Comparison of ENCODE assay signal across 8 cellular contexts in genomic region chr7:35906191-35906908, GRCh38.
A peak's percentile ranks its signal among the peaks of the same experiment; 100 is the strongest.
DNase-seq lines count a peak whose midpoint lies in the region; ATAC-seq and TF ChIP-seq lines count a peak whose summit lies in the region.

No MANE protein-coding gene starts in this region.

- H3K27ac ChIP-seq in C4-2B = no peak overlapping the region
- no peak overlapping the region for H3K27ac ChIP-seq in lung (ENCODE audit: low read depth in 1 of 2, low read length in 1 of 2)

- H3K9me3 ChIP-seq in lung (ENCODE audit: control insufficient read depth in 2 of 2, insufficient read depth in 1 of 2, low read length in 1 of 2) = no peaks in the 10 kb centered on the region

- H3K27me3 ChIP-seq in lung (ENCODE audit: control insufficient read depth, insufficient read depth) = no peaks in the 10 kb centered on the region

- 54 to 67% methylated on average over 2 of the region's 2 CpGs for WGBS in lung, 2 donors

- peak; percentile 68 for DNase-seq in NCI-H748 treated with DMSO at 0.1 percent for 48 hours (lab: John Stamatoyannopoulos, UW)
- peak; percentile 57 to 61 for DNase-seq in activated CD4-positive, alpha-beta T cell treated with anti-CD3 and anti-CD28 coated beads, Interleukin-2, amount 50 U/mL, for 4 hours
- DNase-seq in ecto neural progenitor cell (ENCODE audit: low spot score) = peak; percentile 68
- peak; percentile 64 for DNase-seq in lung (ENCODE audit: low spot score)
- DNase-seq in stimulated activated CD8-positive, alpha-beta memory T cell treated with anti-CD3 and anti-CD28 coated beads, Interleukin-2, amount 100 ng/mL, for 1 hour (ENCODE audit: low read depth in 2 of 2) = peak; percentile 38 to 41

- H3K4me1 ChIP-seq in lung (ENCODE audit: control insufficient read depth in 2 of 2, insufficient read depth in 2 of 2, low read length in 2 of 2) = peaks cover 0 to 2% of the 10 kb centered on the region in 2 donors

- H3K4me3 ChIP-seq in lung = no peak overlapping the region

- TF ChIP-seq CTCF in C4-2B (conservative IDR thresholded peaks at IDR 0.05) (peak; percentile 95), lung (IDR thresholded peaks at IDR 0.05; ENCODE audit: control extremely low read depth, extremely low read depth) (peak; percentile 91)

- ATAC-seq in GM19351 (IDR thresholded peaks at IDR 0.05; ENCODE audit: unreplicated experiment) (peak; percentile 84), HG03521 (IDR thresholded peaks at IDR 0.05; ENCODE audit: unreplicated experiment) (peak; percentile 88), lung (ENCODE audit: insufficient read depth, low FRiP score) (peak; percentile 90)

- peaks cover 2 to 4% of the 10 kb centered on the region in 2 donors for H3K36me3 ChIP-seq in lung (ENCODE audit: control insufficient read depth in 2 of 2, insufficient read depth in 2 of 2, low read length in 2 of 2)
